ENCODE assay signal across 25 cellular contexts in genomic region chr11:134993691-134994243, GRCh38.
"Had no signal": no experiment of that assay in that cellular context is flagged by ENCODE, and none has a peak within 500 bp of the region (broad histone marks: within the 10 kb centered on the region; RNA-seq: fewer than 3 reads in every experiment).

No MANE protein-coding gene starts in this region.

- H3K4me1 Mint-ChIP-seq: natural killer cell; stimulated activated effector memory CD8-positive, alpha-beta T cell treated with anti-CD3 and anti-CD28 coated beads, Interleukin-12 subunit alpha, Interleukin-12 subunit beta, amount 100 ng/mL, for 72 hours had no signal

- H3K4me3 ChIP-seq: dorsolateral prefrontal cortex, esophagus squamous epithelium, gastroesophageal sphincter, lung, psoas muscle, right lobe of liver, suprapubic skin, thyroid gland had no signal

- DNase-seq: cortex of kidney; dorsolateral prefrontal cortex; effector CD8-positive, alpha-beta T cell; esophagus squamous epithelium; foreskin fibroblast; glutamatergic neuron; left colon; left ventricle myocardium superior; mesenchymal stem cell; natural killer cell; psoas muscle; retina; right lobe of liver; stimulated activated CD4-positive, alpha-beta T cell treated with anti-CD3 and anti-CD28 coated beads, Interleukin-4, amount 100 ng/mL, for 1 hour; stimulated activated CD8-positive, alpha-beta memory T cell treated with anti-CD3 and anti-CD28 coated beads, Interleukin-4, amount 100 ng/mL, for 48 hours; stimulated activated naive CD8-positive, alpha-beta T cell treated with anti-CD3 and anti-CD28 coated beads, Interleukin-15, Interleukin-2, amounts not matched to agents 100 U/mL and 50 U/mL, for 24 hours; thyroid gland had no signal

- H3K79me2 ChIP-seq: parathyroid adenoma had no signal

- FAIRE-seq: endometrium, urothelium cell line had no signal

- H3K9me3 ChIP-seq: esophagus squamous epithelium, gastroesophageal sphincter, psoas muscle, right lobe of liver, suprapubic skin, thyroid gland had no signal

- H3K27ac Mint-ChIP-seq: natural killer cell; stimulated activated effector memory CD8-positive, alpha-beta T cell treated with anti-CD3 and anti-CD28 coated beads, Interleukin-12 subunit alpha, Interleukin-12 subunit beta, amount 100 ng/mL, for 72 hours; type B pancreatic cell had no signal

- H3K9me3 Mint-ChIP-seq: natural killer cell; stimulated activated effector memory CD8-positive, alpha-beta T cell treated with anti-CD3 and anti-CD28 coated beads, Interleukin-12 subunit alpha, Interleukin-12 subunit beta, amount 100 ng/mL, for 72 hours; type B pancreatic cell had no signal

- H3K36me3 ChIP-seq: esophagus squamous epithelium, gastroesophageal sphincter, right lobe of liver, suprapubic skin, thyroid gland had no signal

- H3K36me3 Mint-ChIP-seq: natural killer cell; stimulated activated effector memory CD8-positive, alpha-beta T cell treated with anti-CD3 and anti-CD28 coated beads, Interleukin-12 subunit alpha, Interleukin-12 subunit beta, amount 100 ng/mL, for 72 hours; type B pancreatic cell had no signal

- H3K27me3 ChIP-seq: dorsolateral prefrontal cortex, right lobe of liver, suprapubic skin, thyroid gland had no signal

- H3K4me1 ChIP-seq: esophagus squamous epithelium, gastroesophageal sphincter, parathyroid adenoma, psoas muscle, right lobe of liver, suprapubic skin, thyroid gland had no signal

- H3K27ac ChIP-seq: dorsolateral prefrontal cortex, esophagus squamous epithelium, gastroesophageal sphincter, parathyroid adenoma, psoas muscle, right lobe of liver, suprapubic skin, thyroid gland had no signal

- ATAC-seq: gastroesophageal sphincter; left colon; left ventricle myocardium superior; natural killer cell; psoas muscle; right lobe of liver; stimulated activated effector memory CD8-positive, alpha-beta T cell treated with anti-CD3 and anti-CD28 coated beads, Interleukin-12 subunit alpha, Interleukin-12 subunit beta, amount 100 ng/mL, for 72 hours; stimulated activated naive CD8-positive, alpha-beta T cell treated with anti-CD3 and anti-CD28 coated beads, Interleukin-15, Interleukin-2, amounts not matched to agents 100 U/mL and 50 U/mL, for 24 hours had no signal

- H3K9ac ChIP-seq: parathyroid adenoma had no signal

- H2AFZ ChIP-seq: parathyroid adenoma had no signal

- H3K4me3 Mint-ChIP-seq: natural killer cell; stimulated activated effector memory CD8-positive, alpha-beta T cell treated with anti-CD3 and anti-CD28 coated beads, Interleukin-12 subunit alpha, Interleukin-12 subunit beta, amount 100 ng/mL, for 72 hours; type B pancreatic cell had no signal
